Comparison of ENCODE assay signal across 8 cellular contexts in the genomic region with DNA sequence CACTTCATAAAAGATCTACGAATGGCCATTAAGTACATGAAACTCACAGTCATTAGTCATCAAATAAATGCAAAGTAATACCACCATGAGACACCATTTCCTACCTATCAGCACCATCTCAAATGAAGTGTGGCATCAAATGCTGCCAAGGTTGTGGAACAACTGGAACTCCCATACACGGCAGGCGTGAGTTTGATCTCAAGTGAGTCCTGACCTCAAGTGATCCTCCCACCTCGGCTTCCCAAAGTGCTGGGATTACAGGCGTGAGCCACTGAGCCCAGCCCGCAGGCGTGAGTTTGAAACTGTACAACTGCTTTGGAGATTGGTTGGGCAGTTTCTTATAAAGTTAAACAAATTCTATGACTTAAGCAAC. TPM values are rescaled to one million over a fixed set of nuclear protein-coding genes. Genes with fewer than 3 reads are reported as not detected.
DNase-seq lines count a peak whose midpoint lies in the region; ATAC-seq, FAIRE-seq and TF ChIP-seq lines count a peak whose summit lies in the region.

No MANE protein-coding gene starts in this region.

- POLR2A ChIA-PET in HEK293T (lab: Yijun Ruan, JAX): interaction anchor here (1.5 kb wide), 1 partner anchor 33 kb away, joined by 7 read pairs; no protein-coding TSS in a partner anchor

- no peaks in the 10 kb centered on the region for H3K36me3 Mint-ChIP-seq in stimulated activated naive CD8-positive, alpha-beta T cell treated with anti-CD3 and anti-CD28 coated beads, Interleukin-15, Interleukin-2, amounts not matched to agents 100 ng/mL and 50 ng/mL, for 24 hours (ENCODE audit: low read depth)

- H3K9me3 Mint-ChIP-seq in stimulated activated naive CD8-positive, alpha-beta T cell treated with anti-CD3 and anti-CD28 coated beads, Interleukin-15, Interleukin-2, amounts not matched to agents 100 ng/mL and 50 ng/mL, for 24 hours: no peaks in the 10 kb centered on the region

- peak overlapping the region; percentile 67 for H3K4me3 ChIP-seq in brain microvascular endothelial cell (ENCODE audit: low read depth, low read length)
- H3K4me3 ChIP-seq in right lobe of liver: peak overlapping the region; percentile 42 to 60 (median 50)

- H3K27me3 ChIP-seq in brain microvascular endothelial cell (replicated peaks) (no peaks in the 10 kb centered on the region), right lobe of liver (no peaks in the 10 kb centered on the region)

- TF ChIP-seq CTCF in brain microvascular endothelial cell (IDR thresholded peaks at IDR 0.05; ENCODE audit: low read depth, low read length, missing control alignments) (no peak), right lobe of liver (IDR thresholded peaks at IDR 0.05) (no peak)

- TF ChIP-seq POLR2A in right lobe of liver (IDR thresholded peaks at IDR 0.05): no peak

- H3K27ac ChIP-seq in brain microvascular endothelial cell: no peak overlapping the region
- H3K27ac ChIP-seq in right lobe of liver: no peak overlapping the region

- H3K4me1 ChIP-seq in right lobe of liver: peaks cover 0 to 3% (median 0%) of the 10 kb centered on the region in 4 donors

- ATAC-seq in right lobe of liver (peak; percentile 1 to 12 (median 3)), HG03469 (IDR thresholded peaks at IDR 0.05; ENCODE audit: unreplicated experiment) (no peak)

- in situ Hi-C loops in brain microvascular endothelial cell (cut with HindIII; ENCODE audit: low pct_ligation_motif_present, low sequenced_read_pairs): no loop called here

- H3K4me3 Mint-ChIP-seq in stimulated activated naive CD8-positive, alpha-beta T cell treated with anti-CD3 and anti-CD28 coated beads, Interleukin-15, Interleukin-2, amounts not matched to agents 100 ng/mL and 50 ng/mL, for 24 hours: peak overlapping the region; percentile 84

- no peaks in the 10 kb centered on the region for H3K27me3 Mint-ChIP-seq in stimulated activated naive CD8-positive, alpha-beta T cell treated with anti-CD3 and anti-CD28 coated beads, Interleukin-15, Interleukin-2, amounts not matched to agents 100 ng/mL and 50 ng/mL, for 24 hours

- H3K36me3 ChIP-seq in brain microvascular endothelial cell (replicated peaks) (no peaks in the 10 kb centered on the region), right lobe of liver (no peaks in the 10 kb centered on the region)

- DNase-seq in COLO668 (lab: John Stamatoyannopoulos, UW; ENCODE audit: unreplicated experiment): peak; percentile 22
- no peak for DNase-seq in HEK293T (ENCODE audit: extremely low spot score)
- DNase-seq in RPMI7951 (ENCODE audit: low read depth): peak; percentile 50
- peak; percentile 14 for DNase-seq in brain microvascular endothelial cell
- no peak for DNase-seq in right lobe of liver
- no peak for DNase-seq in urothelium cell line (ENCODE audit: low spot score)

- no peak for FAIRE-seq in urothelium cell line (lab: Jason Lieb, UNC)

- WGBS in right lobe of liver (ENCODE audit: insufficient coverage, low coverage, low lambda C conversion rate, missing lambda C conversion rate): 4% methylated on average over 4 of the region's 7 CpGs

- CTCF ChIA-PET in HEK293T (lab: Yijun Ruan, JAX): interaction anchor here (0.8 to 1.6 kb wide), 3 partner anchors 12 to 359 kb away, joined by 3 to 8 read pairs (median 3); no protein-coding TSS in a partner anchor

- peak overlapping the region; percentile 88 for H3K27ac Mint-ChIP-seq in stimulated activated naive CD8-positive, alpha-beta T cell treated with anti-CD3 and anti-CD28 coated beads, Interleukin-15, Interleukin-2, amounts not matched to agents 100 ng/mL and 50 ng/mL, for 24 hours

- peaks cover 25% of the 10 kb centered on the region for H3K4me1 Mint-ChIP-seq in stimulated activated naive CD8-positive, alpha-beta T cell treated with anti-CD3 and anti-CD28 coated beads, Interleukin-15, Interleukin-2, amounts not matched to agents 100 ng/mL and 50 ng/mL, for 24 hours (ENCODE audit: low read depth)

- intact Hi-C loops in right lobe of liver (cut with DNase I): no loop called here

- no peaks in the 10 kb centered on the region for H3K9me3 ChIP-seq in right lobe of liver

TF ChIP-seq in HEK293T, 16 proteins besides CTCF, POLR2A, EP300 and RAD21:
- TF ChIP-seq L3MBTL2 (conservative IDR thresholded peaks at IDR 0.05) (peak; percentile 47; the same call in 1 of the 2 replicates), SUZ12 (IDR thresholded peaks at IDR 0.05) (no peak)
TF ChIP-seq in HEK293T: peak in this region for 1.

RNA-seq across cellular contexts. Expression of gene HDAC11, which starts 28.8 kb away (rescaled TPM):
- total RNA-seq in RPMI7951 (2014; rRNA removed; shearing (Covaris generic)): 9.4 and 16.0 TPM in 2 replicates
- 10 to 100 TPM in 1 of 6 experiments, 1 to 10 TPM in 5; 2.2 to 10.8 (median 5.0) TPM for total RNA-seq in right lobe of liver

RNA-seq across cellular contexts. Expression of gene NUP210, which starts 31.2 kb away (rescaled TPM):
- 0.24 and 0.29 TPM in 2 replicates for total RNA-seq in RPMI7951 (2014; rRNA removed; shearing (Covaris generic))
- 10 to 100 TPM; 11.7 to 17.7 (median 15.6) TPM for total RNA-seq in right lobe of liver

Comparison
In these comparisons a context has a peak if more than half of its experiments do, and no peak if none do; other contexts are left out.
1. DNase-seq: peak in COLO668 (single experiment), RPMI7951 (single experiment) and brain microvascular endothelial cell (single experiment); none in HEK293T (single experiment), right lobe of liver (0 of 3) and urothelium cell line (single experiment).